22 cellular contexts compared by ENCODE assay signal in the genomic region with DNA sequence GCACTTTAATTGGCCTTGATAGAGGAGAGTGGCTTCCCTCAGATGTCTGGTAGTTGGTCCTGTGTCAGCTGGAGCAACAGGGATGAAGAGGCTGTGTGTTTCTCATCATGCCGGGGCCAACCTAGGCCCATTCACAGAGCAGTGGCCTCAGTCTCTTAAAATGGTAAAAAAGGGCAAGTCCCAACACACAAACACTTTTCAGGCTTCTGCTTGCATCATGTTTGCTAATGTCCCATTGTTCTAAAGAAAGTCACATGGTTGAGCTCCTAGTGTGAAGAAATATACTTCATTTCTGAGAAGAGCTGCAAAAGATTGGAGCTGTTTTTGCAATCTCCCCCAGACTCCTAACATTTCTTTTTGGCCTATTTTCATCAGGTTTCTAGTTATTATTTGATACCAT. TPM values are rescaled to one million over a fixed set of nuclear protein-coding genes. Genes with fewer than 3 reads are reported as not detected.
"Had no signal": no experiment of that assay in that cellular context is flagged by ENCODE, and none has a peak within 500 bp of the region (broad histone marks: within the 10 kb centered on the region; RNA-seq: fewer than 3 reads in every experiment).

No MANE protein-coding gene starts in this region.

- H3K4me1 Mint-ChIP-seq: stimulated activated effector memory CD8-positive, alpha-beta T cell treated with anti-CD3 and anti-CD28 coated beads, Interleukin-12 subunit alpha, Interleukin-12 subunit beta, amount 100 ng/mL, for 72 hours had no signal

- H3K27ac Mint-ChIP-seq: activated CD4-positive, alpha-beta T cell treated with anti-CD3 and anti-CD28 coated beads, Interleukin-2, amount 10 ng/mL, durations not matched to agents 24 days and 14 days; activated naive CD8-positive, alpha-beta T cell treated with anti-CD3 and anti-CD28 coated beads for 36 hours; natural killer cell treated with Interleukin-12 subunit alpha and Interleukin-12 subunit beta and Interleukin-15 and Interleukin-18, amount 100 ng/mL, for 72 hours; stimulated activated effector memory CD8-positive, alpha-beta T cell treated with anti-CD3 and anti-CD28 coated beads, Interleukin-12 subunit alpha, Interleukin-12 subunit beta, amount 100 ng/mL, for 72 hours; T-helper 17 cell had no signal

- ATAC-seq: activated T-cell treated with anti-CD3 and anti-CD28 coated beads, Interleukin-2, amount 50 U/mL, for 72 hours; body of pancreas; left lobe of liver; natural killer cell treated with Interleukin-12 subunit alpha and Interleukin-12 subunit beta and Interleukin-15 and Interleukin-18, amount 100 ng/mL, for 72 hours; stimulated activated effector memory CD8-positive, alpha-beta T cell treated with anti-CD3 and anti-CD28 coated beads, Interleukin-12 subunit alpha, Interleukin-12 subunit beta, amount 100 ng/mL, for 72 hours; T-helper 17 cell; upper lobe of right lung had no signal

- H3K9me3 Mint-ChIP-seq: activated T-cell treated with anti-CD3 and anti-CD28 coated beads, Interleukin-2, amount 50 U/mL, for 72 hours; natural killer cell treated with Interleukin-12 subunit alpha and Interleukin-12 subunit beta and Interleukin-15 and Interleukin-18, amount 100 ng/mL, for 72 hours; stimulated activated effector memory CD8-positive, alpha-beta T cell treated with anti-CD3 and anti-CD28 coated beads, Interleukin-12 subunit alpha, Interleukin-12 subunit beta, amount 100 ng/mL, for 72 hours had no signal

- H3K27me3 Mint-ChIP-seq: activated CD4-positive, alpha-beta T cell treated with anti-CD3 and anti-CD28 coated beads, Interleukin-2, amount 10 ng/mL, durations not matched to agents 24 days and 14 days; activated naive CD8-positive, alpha-beta T cell treated with anti-CD3 and anti-CD28 coated beads for 36 hours; natural killer cell treated with Interleukin-12 subunit alpha and Interleukin-12 subunit beta and Interleukin-15 and Interleukin-18, amount 100 ng/mL, for 72 hours; T-helper 17 cell had no signal

- H3K4me3 Mint-ChIP-seq: activated CD4-positive, alpha-beta T cell treated with anti-CD3 and anti-CD28 coated beads, Interleukin-2, amount 10 ng/mL, durations not matched to agents 24 days and 14 days; activated naive CD8-positive, alpha-beta T cell treated with anti-CD3 and anti-CD28 coated beads for 36 hours; activated T-cell treated with anti-CD3 and anti-CD28 coated beads, Interleukin-2, amount 50 U/mL, for 72 hours; natural killer cell treated with Interleukin-12 subunit alpha and Interleukin-12 subunit beta and Interleukin-15 and Interleukin-18, amount 100 ng/mL, for 72 hours; stimulated activated effector memory CD8-positive, alpha-beta T cell treated with anti-CD3 and anti-CD28 coated beads, Interleukin-12 subunit alpha, Interleukin-12 subunit beta, amount 100 ng/mL, for 72 hours; T-helper 17 cell had no signal

- DNase-seq: activated CD4-positive, alpha-beta T cell treated with anti-CD3 and anti-CD28 coated beads, Interleukin-2, amount 10 ng/mL, durations not matched to agents 24 days and 14 days; activated CD4-positive, CD25-positive, alpha-beta regulatory T cell; activated CD8-positive, alpha-beta memory T cell treated with anti-CD3 and anti-CD28 coated beads, Interleukin-2, amount 50 U/mL, for 48 hours; activated gamma-delta T cell; activated naive CD8-positive, alpha-beta T cell treated with anti-CD3 and anti-CD28 coated beads for 36 hours; activated T-cell treated with anti-CD3 and anti-CD28 coated beads, Interleukin-2, amount 50 U/mL, for 72 hours; amygdala; body of pancreas; cortex of kidney; effector CD8-positive, alpha-beta T cell; islet precursor cell; mesenchymal stem cell; posterior cingulate gyrus; T-helper 17 cell; upper lobe of right lung had no signal

RNA-seq across cellular contexts. Expression of gene MMD2, which starts 46.1 kb away (rescaled TPM):
- total RNA-seq: activated CD4-positive, alpha-beta T cell treated with anti-CD3 and anti-CD28 coated beads, Interleukin-2, amount 10 ng/mL, durations not matched to agents 24 days and 14 days; activated naive CD8-positive, alpha-beta T cell treated with anti-CD3 and anti-CD28 coated beads for 36 hours; activated T-cell treated with anti-CD3 and anti-CD28 coated beads, Interleukin-2, amount 50 U/mL, for 72 hours; body of pancreas; endothelial cell of umbilical vein; fibroblast of lung; hepatocyte; left lobe of liver; natural killer cell treated with Interleukin-12 subunit alpha and Interleukin-12 subunit beta and Interleukin-15 and Interleukin-18, amount 100 ng/mL, for 72 hours; T-helper 17 cell; thoracic aorta; upper lobe of right lung had no signal
- polyA plus RNA-seq: endothelial cell of umbilical vein, fibroblast of lung, hepatocyte had no signal
